ENCODE assay signal across 11 cellular contexts in genomic region chr12:52197371-52198231, GRCh38. TPM values are rescaled to one million over a fixed set of nuclear protein-coding genes. Genes with fewer than 3 reads are reported as not detected.
DNase-seq lines count a peak whose midpoint lies in the region; ATAC-seq and TF ChIP-seq lines count a peak whose summit lies in the region.
"Had no signal": no experiment of that assay in that cellular context is flagged by ENCODE, and none has a peak within 500 bp of the region (broad histone marks: within the 10 kb centered on the region; RNA-seq: fewer than 3 reads in every experiment).

No MANE protein-coding gene starts in this region.

- H3K27ac Mint-ChIP-seq in CD14-positive monocyte (peak overlapping the region; percentile 97 to 100 (median 99)), HFFc6 (no peak overlapping the region)

- peaks cover 0 to 2% (median 0%) of the 10 kb centered on the region in 7 donors for H3K9me3 Mint-ChIP-seq in CD14-positive monocyte
- no peaks in the 10 kb centered on the region for H3K9me3 Mint-ChIP-seq in HFFc6
- H3K9me3 Mint-ChIP-seq: stimulated activated naive CD8-positive, alpha-beta T cell treated with anti-CD3 and anti-CD28 coated beads, Interleukin-15, amount 100 ng/mL, for 72 hours had no signal

- H3K4me3 ChIP-seq in H7 (ENCODE audit: insufficient read depth, low read depth, low read length) = no peak overlapping the region

- TF ChIP-seq CTCF in CD14-positive monocyte (IDR thresholded peaks at IDR 0.05) (no peak), HFFc6 (IDR thresholded peaks at IDR 0.05) (no peak)

- ATAC-seq in HG03354 (IDR thresholded peaks at IDR 0.05; ENCODE audit: poor library complexity, severe bottlenecking, unreplicated experiment) = no peak
- ATAC-seq: stimulated activated naive CD8-positive, alpha-beta T cell treated with anti-CD3 and anti-CD28 coated beads, Interleukin-15, amount 100 ng/mL, for 72 hours had no signal

- H3K27me3 Mint-ChIP-seq in CD14-positive monocyte (ENCODE audit: low read depth in 3 of 3) = peaks cover 0 to 3% (median 1%) of the 10 kb centered on the region in 3 donors
- no peaks in the 10 kb centered on the region; the same call in 1 of the 2 replicates for H3K27me3 Mint-ChIP-seq in HFFc6 (ENCODE audit: insufficient read depth)

- H3K4me3 Mint-ChIP-seq in CD14-positive monocyte = peak overlapping the region; percentile 4 to 71
- H3K4me3 Mint-ChIP-seq in HFFc6 = no peak overlapping the region
- H3K4me3 Mint-ChIP-seq: stimulated activated naive CD8-positive, alpha-beta T cell treated with anti-CD3 and anti-CD28 coated beads, Interleukin-15, amount 100 ng/mL, for 72 hours had no signal

- H3K27me3 ChIP-seq in H7 (ENCODE audit: control insufficient read depth, insufficient read depth, low read length) = no peaks in the 10 kb centered on the region

- H3K36me3 Mint-ChIP-seq in CD14-positive monocyte = peaks cover 2 to 9% of the 10 kb centered on the region in 2 donors
- no peaks in the 10 kb centered on the region for H3K36me3 Mint-ChIP-seq in HFFc6 (ENCODE audit: low read depth)

- DNase-seq in CD14-positive monocyte (ENCODE audit: low spot score) = peak; percentile 96
- DNase-seq in NCI-H1105 (lab: John Stamatoyannopoulos, UW) = peak; percentile 70
- peak; percentile 66 for DNase-seq in amniotic epithelial cell (ENCODE audit: low read depth)
- DNase-seq in myocyte (ENCODE audit: low read depth) = peak; percentile 44
- DNase-seq in H7 = no peak
- DNase-seq in activated CD4-positive, alpha-beta T cell treated with anti-CD3 and anti-CD28 coated beads for 4 hours = no peak
- DNase-seq in HFFc6 = no peak
- DNase-seq: cortex of kidney; NCI-H524 treated with DMSO at 0.1 percent for 48 hours; stimulated activated naive CD8-positive, alpha-beta T cell treated with anti-CD3 and anti-CD28 coated beads, Interleukin-15, amount 100 ng/mL, for 72 hours had no signal

- H3K4me1 Mint-ChIP-seq in CD14-positive monocyte (peaks cover 99% of the 10 kb centered on the region), HFFc6 (ENCODE audit: low read depth) (peaks cover 65% of the 10 kb centered on the region)

- no peaks in the 10 kb centered on the region for H3K36me3 ChIP-seq in H7 (replicated peaks; ENCODE audit: control insufficient read depth, insufficient read depth, low read length)

- intact Hi-C loops in CD14-positive monocyte (cut with micrococcal nuclease) = loop anchor here in 1 of 2 donors (10.0 kb wide), 1 partner anchor 313 kb away; the partner anchor contains the start of gene ANKRD33

RNA-seq across cellular contexts. Expression of gene KRT80, which starts 5.8 kb away (rescaled TPM):
- polyA plus RNA-seq in CD14-positive monocyte = under 1 TPM; 0.18 to 0.52 TPM
- total RNA-seq in myocyte = 46.3 and 68.4 TPM in 2 replicates
- 59.1 TPM for polyA plus RNA-seq in myocyte (2012)
- not detected in 2 replicates for total RNA-seq in H7 (2014; rRNA removed; shearing (Covaris generic))
- 1 to 10 TPM; 2.3 to 3.7 (median 2.8) TPM for total RNA-seq in HFFc6 (2021; fragmentation: NEBNext Ultra II Directional; extraction: Animal tissue kit (Norgen Biotek cat#: 25700))

RNA-seq across cellular contexts. Expression of gene KRT7, which starts 35.4 kb away (rescaled TPM):
- polyA plus RNA-seq in CD14-positive monocyte = 1 to 10 TPM in 1 of 2 donors, not detected in 1; 2.7 TPM
- 3.1 and 6.6 TPM in 2 replicates for total RNA-seq in myocyte
- 13.9 TPM for polyA plus RNA-seq in myocyte (2012)
- total RNA-seq in H7 (2014; rRNA removed; shearing (Covaris generic)) = 0.80 and 1.1 TPM in 2 replicates
- total RNA-seq in HFFc6 (2021; fragmentation: NEBNext Ultra II Directional; extraction: Animal tissue kit (Norgen Biotek cat#: 25700)) = 100 to 1,000 TPM in 2 of 6 experiments, 10 to 100 TPM in 4; 62.7 to 379 (median 67.5) TPM

Comparison
In these comparisons a context has a peak if more than half of its experiments do, and no peak if none do; other contexts are left out.
1. DNase-seq: peak in CD14-positive monocyte (single experiment), NCI-H1105 (single experiment), amniotic epithelial cell (single experiment) and myocyte (single experiment); none in H7 (single experiment), activated CD4-positive, alpha-beta T cell treated with anti-CD3 and anti-CD28 coated beads for 4 hours (0 of 2) and HFFc6 (single experiment).
2. RNA of gene KRT80, which starts 5.8 kb away (total RNA-seq): 46.3 to 68.4 TPM in myocyte; 2.3 to 3.7 TPM in HFFc6 and not detected in H7; every median in the first group is over 10 times any median in the second.